In genomic region chr5:60261732-60262131, GRCh38 we compare ENCODE assay signal across 27 cellular contexts.
"Had no signal": no experiment of that assay in that cellular context is flagged by ENCODE, and none has a peak within 500 bp of the region (broad histone marks: within the 10 kb centered on the region; RNA-seq: fewer than 3 reads in every experiment).

No MANE protein-coding gene starts in this region.

- DNase-seq: effector CD8-positive, alpha-beta T cell; endodermal cell; foreskin fibroblast; heart left ventricle; kidney; mucosa of descending colon; naive B cell; stimulated activated CD4-positive, alpha-beta T cell treated with anti-CD3 and anti-CD28 coated beads, Interleukin-12 subunit alpha, Interleukin-12 subunit beta, amount 100 ng/mL, for 4 hours; stimulated activated CD4-positive, alpha-beta T cell treated with anti-CD3 and anti-CD28 coated beads, Interleukin-1b, Interleukin-23, amount 100 ng/mL, for 48 hours; stimulated activated CD4-positive, alpha-beta T cell treated with anti-CD3 and anti-CD28 coated beads, Interleukin-4, amount 100 ng/mL, for 1 hour; stimulated activated CD8-positive, alpha-beta memory T cell treated with anti-CD3 and anti-CD28 coated beads, Interleukin-4, amount 100 ng/mL, for 48 hours; stimulated activated naive CD4-positive, alpha-beta T cell; stimulated activated naive CD8-positive, alpha-beta T cell treated with anti-CD3 and anti-CD28 coated beads, Interleukin-15, amount 100 ng/mL, for 72 hours; transverse colon had no signal

- H3K79me2 ChIP-seq: hepatocyte had no signal

- H3K9me3 ChIP-seq: gastroesophageal sphincter, heart left ventricle, mucosa of descending colon, prostate gland, right atrium auricular region, suprapubic skin, transverse colon, vagina had no signal

- H3K27me3 ChIP-seq: gastroesophageal sphincter, heart left ventricle, hepatocyte, right atrium auricular region, suprapubic skin, transverse colon, vagina had no signal

- H3K27ac ChIP-seq: epithelial cell of prostate, gastroesophageal sphincter, heart left ventricle, hepatocyte, prostate gland, right atrium auricular region, suprapubic skin, transverse colon, vagina had no signal

- ATAC-seq: esophagus mucosa; gastroesophageal sphincter; heart left ventricle; left lobe of liver; mucosa of descending colon; natural killer cell treated with Interleukin-12 subunit alpha and Interleukin-12 subunit beta and Interleukin-15 and Interleukin-18, amount 100 ng/mL, for 72 hours; sciatic nerve; stimulated activated naive CD8-positive, alpha-beta T cell treated with anti-CD3 and anti-CD28 coated beads, Interleukin-15, amount 100 ng/mL, for 72 hours had no signal

- FAIRE-seq: kidney had no signal

- H3K4me3 ChIP-seq: gastroesophageal sphincter, heart left ventricle, hepatocyte, lung, mucosa of descending colon, prostate gland, right atrium auricular region, smooth muscle cell, suprapubic skin, transverse colon, vagina had no signal

- H2AFZ ChIP-seq: hepatocyte had no signal

- H3K4me1 ChIP-seq: gastroesophageal sphincter, prostate gland, right atrium auricular region, suprapubic skin, transverse colon, vagina had no signal

- H3K4me2 ChIP-seq: hepatocyte, smooth muscle cell had no signal

- H3K36me3 ChIP-seq: gastroesophageal sphincter, heart left ventricle, prostate gland, right atrium auricular region, suprapubic skin, transverse colon, vagina had no signal
